In genomic region chr3:100029689-100030088, GRCh38 we compare ENCODE assay signal across 17 cellular contexts.
DNase-seq lines count a peak whose midpoint lies in the region; ATAC-seq, FAIRE-seq and TF ChIP-seq lines count a peak whose summit lies in the region.
"Had no signal": no experiment of that assay in that cellular context is flagged by ENCODE, and none has a peak within 500 bp of the region (broad histone marks: within the 10 kb centered on the region; RNA-seq: fewer than 3 reads in every experiment).

No MANE protein-coding gene starts in this region.

- ATAC-seq in GM21717 (IDR thresholded peaks at IDR 0.05; ENCODE audit: unreplicated experiment) (peak; percentile 59), HG03342 (IDR thresholded peaks at IDR 0.05; ENCODE audit: unreplicated experiment) (peak; percentile 61), T-cell (replicated peaks in 1 of 4) (no peak)
- ATAC-seq in activated CD8-positive, alpha-beta T cell treated with anti-CD3 and anti-CD28 coated beads for 36 hours: no peak
- ATAC-seq: right cardiac atrium, SK-N-SH treated with all-trans-retinoic acid at 6 μM for 48 hours had no signal

- intact Hi-C loops in activated CD8-positive, alpha-beta T cell treated with anti-CD3 and anti-CD28 coated beads for 36 hours (cut with micrococcal nuclease): no loop called here

- TF ChIP-seq CTCF in nephron (IDR thresholded peaks at IDR 0.05; ENCODE audit: unreplicated experiment in 3 of 3): no peak
- TF ChIP-seq CTCF in activated CD8-positive, alpha-beta T cell treated with anti-CD3 and anti-CD28 coated beads for 36 hours (IDR thresholded peaks at IDR 0.05): no peak

- CTCF ChIA-PET in T-cell (lab: Charles Lee): no interaction called here
- CTCF ChIA-PET in activated CD8-positive, alpha-beta T cell treated with anti-CD3 and anti-CD28 coated beads for 36 hours (lab: Charles Lee): interaction anchor here (0.8 to 1.6 kb wide), 4 partner anchors 9 to 225 kb away, joined by 3 read pairs; no protein-coding TSS in a partner anchor

- H3K27me3 Mint-ChIP-seq in nephron (ENCODE audit: low read depth): no peaks in the 10 kb centered on the region
- H3K27me3 Mint-ChIP-seq in T-cell: no peaks in the 10 kb centered on the region
- no peaks in the 10 kb centered on the region for H3K27me3 Mint-ChIP-seq in activated CD8-positive, alpha-beta T cell treated with anti-CD3 and anti-CD28 coated beads for 36 hours
- H3K27me3 Mint-ChIP-seq: activated CD4-positive, alpha-beta memory T cell treated with anti-CD3 and anti-CD28 coated beads for 36 hours; type B pancreatic cell had no signal

- H3K9me3 Mint-ChIP-seq in nephron (no peaks in the 10 kb centered on the region), T-cell (no peaks in the 10 kb centered on the region)
- H3K9me3 Mint-ChIP-seq in activated CD8-positive, alpha-beta T cell treated with anti-CD3 and anti-CD28 coated beads for 36 hours: no peaks in the 10 kb centered on the region
- H3K9me3 Mint-ChIP-seq: activated CD4-positive, alpha-beta memory T cell treated with anti-CD3 and anti-CD28 coated beads for 36 hours; type B pancreatic cell had no signal

- peaks cover 40% of the 10 kb centered on the region for H3K4me1 Mint-ChIP-seq in nephron
- H3K4me1 Mint-ChIP-seq in T-cell: no peaks in the 10 kb centered on the region
- H3K4me1 Mint-ChIP-seq in activated CD8-positive, alpha-beta T cell treated with anti-CD3 and anti-CD28 coated beads for 36 hours (ENCODE audit: low read depth): peaks cover 7% of the 10 kb centered on the region

- POLR2A ChIA-PET in T-cell (lab: Charles Lee): interaction anchor here in 1 of 2 donors (0.6 kb wide), 1 partner anchor 1626 kb away, joined by 3 read pairs; no protein-coding TSS in a partner anchor
- POLR2A ChIA-PET in activated CD8-positive, alpha-beta T cell treated with anti-CD3 and anti-CD28 coated beads for 36 hours (lab: Charles Lee): no interaction called here

- peak; percentile 45 for FAIRE-seq in GM18507 (lab: Jason Lieb, UNC)
- FAIRE-seq: endothelial cell of umbilical vein had no signal

- H3K27ac Mint-ChIP-seq in nephron (peak overlapping the region in 2 of 3 experiments; percentile 32 to 59), T-cell (no peak overlapping the region)
- no peak overlapping the region for H3K27ac Mint-ChIP-seq in activated CD8-positive, alpha-beta T cell treated with anti-CD3 and anti-CD28 coated beads for 36 hours
- H3K27ac Mint-ChIP-seq: activated CD4-positive, alpha-beta memory T cell treated with anti-CD3 and anti-CD28 coated beads for 36 hours; type B pancreatic cell had no signal

- H3K36me3 Mint-ChIP-seq in nephron (ENCODE audit: low read depth): no peaks in the 10 kb centered on the region
- H3K36me3 Mint-ChIP-seq in T-cell: peaks cover 14% of the 10 kb centered on the region
- H3K36me3 Mint-ChIP-seq in activated CD8-positive, alpha-beta T cell treated with anti-CD3 and anti-CD28 coated beads for 36 hours (ENCODE audit: low read depth): peaks cover 2% of the 10 kb centered on the region

- no peak overlapping the region for H3K4me3 Mint-ChIP-seq in nephron
- H3K4me3 Mint-ChIP-seq in T-cell: no peak overlapping the region
- no peak overlapping the region for H3K4me3 Mint-ChIP-seq in activated CD8-positive, alpha-beta T cell treated with anti-CD3 and anti-CD28 coated beads for 36 hours
- H3K4me3 Mint-ChIP-seq: activated CD4-positive, alpha-beta memory T cell treated with anti-CD3 and anti-CD28 coated beads for 36 hours; type B pancreatic cell had no signal

- DNase-seq in GM18507 (ENCODE audit: extremely low spot score, insufficient read length, low read depth): no peak
- DNase-seq in T-cell: no peak
- DNase-seq in GM19238 (ENCODE audit: insufficient read length, low spot score): no peak
- DNase-seq in activated CD8-positive, alpha-beta T cell treated with anti-CD3 and anti-CD28 coated beads for 36 hours: no peak
- DNase-seq in HPDE6-E6E7 (ENCODE audit: extremely low spot score): no peak
- DNase-seq: activated CD4-positive, alpha-beta memory T cell treated with anti-CD3 and anti-CD28 coated beads for 36 hours; anterior cingulate cortex; NCI-H1694 treated with DMSO at 0.1 percent for 48 hours; NCI-H510A; right cardiac atrium; stimulated activated CD4-positive, alpha-beta T cell treated with anti-CD3 and anti-CD28 coated beads, Interleukin-4, amount 100 ng/mL, for 1 hour had no signal

Comparison
In these comparisons a context has a peak if more than half of its experiments do, and no peak if none do; other contexts are left out.
1. ATAC-seq: peak in GM21717 (single experiment) and HG03342 (single experiment); none in T-cell (0 of 4) and activated CD8-positive, alpha-beta T cell treated with anti-CD3 and anti-CD28 coated beads for 36 hours (single experiment).
2. H3K27ac Mint-ChIP-seq: peak in nephron (2 of 3); none in T-cell (0 of 2) and activated CD8-positive, alpha-beta T cell treated with anti-CD3 and anti-CD28 coated beads for 36 hours (single experiment).